8 cellular contexts compared by ENCODE assay signal in the genomic region with DNA sequence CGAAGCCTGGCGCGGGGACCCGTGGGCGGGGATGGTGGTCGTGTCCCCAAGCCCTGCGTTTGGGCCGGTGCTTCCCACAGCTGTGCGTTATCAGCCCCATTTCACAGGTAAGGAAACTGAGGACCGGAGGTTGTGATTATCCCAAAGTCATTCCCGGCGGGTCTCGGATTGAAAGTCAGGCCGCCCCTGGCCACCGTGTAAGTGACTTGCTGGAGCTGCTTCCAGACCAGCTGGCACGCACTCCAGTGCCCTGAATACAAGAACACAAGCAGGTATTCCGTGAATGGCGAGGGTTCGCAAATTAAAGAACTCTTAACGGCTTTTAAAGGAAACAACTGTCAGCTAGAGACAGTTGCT. TPM values are rescaled to one million over a fixed set of nuclear protein-coding genes. Genes with fewer than 3 reads are reported as not detected.
DNase-seq lines count a peak whose midpoint lies in the region; ATAC-seq and TF ChIP-seq lines count a peak whose summit lies in the region.

No MANE protein-coding gene starts in this region.

- H3F3A ChIP-seq in GM23338 (replicated peaks; ENCODE audit: low read depth), result no peaks in the 10 kb centered on the region

- H2AFZ ChIP-seq in GM23338 (peak overlapping the region; percentile 81), OCI-LY3 (ENCODE audit: low read depth, low read length) (peak overlapping the region; percentile 89)

- H3K9ac ChIP-seq in OCI-LY3 (ENCODE audit: low read length) (peak overlapping the region; percentile 83), duodenal mucosa (ENCODE audit: low read depth in 1 of 2, low read length in 2 of 2) (peak overlapping the region; percentile 97 to 98)

- peaks cover 13% of the 10 kb centered on the region for H3K4me1 Mint-ChIP-seq in GM23338

- H3K36me3 Mint-ChIP-seq in GM23338 (ENCODE audit: low read depth), result peaks cover 7% of the 10 kb centered on the region; the same call in 2 of the 3 replicates

- TF ChIP-seq CTCF in GM23338 (conservative IDR thresholded peaks at IDR 0.05; ENCODE audit: low read depth in 2 of 2) (no peak), OCI-LY3 (IDR thresholded peaks at IDR 0.05; ENCODE audit: low read depth, low read length) (no peak), mucosa of descending colon (IDR thresholded peaks at IDR 0.05) (no peak)

- no peaks in the 10 kb centered on the region for H3K9me3 Mint-ChIP-seq in GM23338

- H3K27me3 ChIP-seq in GM23338 (ENCODE audit: insufficient read depth) (no peaks in the 10 kb centered on the region), OCI-LY3 (ENCODE audit: low read depth, low read length) (no peaks in the 10 kb centered on the region), duodenal mucosa (ENCODE audit: control insufficient read depth in 1 of 2, insufficient read depth in 2 of 2, low read length in 2 of 2) (no peaks in the 10 kb centered on the region)

- H3K4me2 ChIP-seq in GM23338, result peak overlapping the region; percentile 78
- H3K4me2 ChIP-seq in OCI-LY3 (ENCODE audit: low read length), result peak overlapping the region; percentile 77

- H3K27ac ChIP-seq in GM23338 (ENCODE audit: low read depth) (peak overlapping the region; percentile 95), OCI-LY3 (ENCODE audit: low read length) (peak overlapping the region; percentile 48), duodenal mucosa (ENCODE audit: low read depth, low read length) (peak overlapping the region; percentile 92)

- H3K27me3 Mint-ChIP-seq in GM23338 (ENCODE audit: insufficient read depth, low read depth, poor library complexity), result peaks cover 17% of the 10 kb centered on the region

- H3K36me3 ChIP-seq in GM23338 (ENCODE audit: insufficient read depth) (no peaks in the 10 kb centered on the region), OCI-LY3 (replicated peaks; ENCODE audit: low read depth, low read length) (no peaks in the 10 kb centered on the region), duodenal mucosa (ENCODE audit: control insufficient read depth in 1 of 2, insufficient read depth in 2 of 2, low read length in 2 of 2) (peaks cover 0 to under 1% of the 10 kb centered on the region in 2 donors), mucosa of descending colon (ENCODE audit: low read depth) (no peaks in the 10 kb centered on the region)

- H3K4me3 Mint-ChIP-seq in GM23338, result peak overlapping the region; percentile 91

- DNase-seq in DMS 273 (lab: John Stamatoyannopoulos, UW; ENCODE audit: unreplicated experiment) (peak; percentile 52), DMS 273 treated with DMSO at 0.1 percent for 48 hours (lab: John Stamatoyannopoulos, UW) (no peak), GM23338 (ENCODE audit: low spot score) (no peak), mucosa of descending colon (peak in 1 of 3 donors; percentile 62), epidermal melanocyte (ENCODE audit: insufficient read length, low spot score) (no peak), KG1 (lab: John Stamatoyannopoulos, UW) (no peak)

- H4K20me1 ChIP-seq in GM23338 (replicated peaks; ENCODE audit: insufficient read depth), result 0 out of 2 replicates have a peak, but pooled peaks cover 3% of the 10 kb centered on the region
- no peaks in the 10 kb centered on the region for H4K20me1 ChIP-seq in OCI-LY3 (ENCODE audit: insufficient read depth, low read length)

- H3K27ac Mint-ChIP-seq in GM23338, result peak overlapping the region; percentile 80; the same call in 1 of the 2 replicates

- H3K4me1 ChIP-seq in GM23338 (ENCODE audit: insufficient read depth), result peaks cover 3% of the 10 kb centered on the region; the same call in 1 of the 2 replicates
- peaks cover 9% of the 10 kb centered on the region; the same call in 1 of the 2 replicates for H3K4me1 ChIP-seq in OCI-LY3 (ENCODE audit: low read length)
- H3K4me1 ChIP-seq in duodenal mucosa (ENCODE audit: control insufficient read depth in 1 of 2, insufficient read depth in 2 of 2, low read length in 2 of 2), result peaks cover 5 to 33% of the 10 kb centered on the region in 2 donors
- H3K4me1 ChIP-seq in mucosa of descending colon (ENCODE audit: low read depth), result peaks cover 40% of the 10 kb centered on the region

- intact Hi-C loops in mucosa of descending colon (cut with DNase I, micrococcal nuclease), result no loop called here

- peaks cover 39% of the 10 kb centered on the region for H3K79me2 ChIP-seq in GM23338 (replicated peaks; ENCODE audit: insufficient read depth)
- H3K79me2 ChIP-seq in OCI-LY3 (ENCODE audit: low read length), result peaks cover 28% of the 10 kb centered on the region

- H3K4me3 ChIP-seq in GM23338 (peak overlapping the region; percentile 92), OCI-LY3 (ENCODE audit: low read length) (peak overlapping the region; percentile 91), duodenal mucosa (ENCODE audit: low read depth in 1 of 2, low read length in 2 of 2) (peak overlapping the region; percentile 88 to 95), mucosa of descending colon (peak overlapping the region; percentile 96)

- ATAC-seq in GM23338 (peak; percentile 3; the same call in 2 of the 3 replicates), mucosa of descending colon (peak; percentile 22)

- H3K9me3 ChIP-seq in OCI-LY3 (ENCODE audit: insufficient read depth, low read length) (no peaks in the 10 kb centered on the region), duodenal mucosa (ENCODE audit: control insufficient read depth in 1 of 2, low read length in 2 of 2) (no peaks in the 10 kb centered on the region), mucosa of descending colon (no peaks in the 10 kb centered on the region)

- H3K9me2 ChIP-seq in GM23338 (ENCODE audit: insufficient read depth), result no peaks in the 10 kb centered on the region

TF ChIP-seq in GM23338, 12 proteins besides CTCF, POLR2A, EP300 and RAD21 (continues in another document):
- TF ChIP-seq, protein P1, sequence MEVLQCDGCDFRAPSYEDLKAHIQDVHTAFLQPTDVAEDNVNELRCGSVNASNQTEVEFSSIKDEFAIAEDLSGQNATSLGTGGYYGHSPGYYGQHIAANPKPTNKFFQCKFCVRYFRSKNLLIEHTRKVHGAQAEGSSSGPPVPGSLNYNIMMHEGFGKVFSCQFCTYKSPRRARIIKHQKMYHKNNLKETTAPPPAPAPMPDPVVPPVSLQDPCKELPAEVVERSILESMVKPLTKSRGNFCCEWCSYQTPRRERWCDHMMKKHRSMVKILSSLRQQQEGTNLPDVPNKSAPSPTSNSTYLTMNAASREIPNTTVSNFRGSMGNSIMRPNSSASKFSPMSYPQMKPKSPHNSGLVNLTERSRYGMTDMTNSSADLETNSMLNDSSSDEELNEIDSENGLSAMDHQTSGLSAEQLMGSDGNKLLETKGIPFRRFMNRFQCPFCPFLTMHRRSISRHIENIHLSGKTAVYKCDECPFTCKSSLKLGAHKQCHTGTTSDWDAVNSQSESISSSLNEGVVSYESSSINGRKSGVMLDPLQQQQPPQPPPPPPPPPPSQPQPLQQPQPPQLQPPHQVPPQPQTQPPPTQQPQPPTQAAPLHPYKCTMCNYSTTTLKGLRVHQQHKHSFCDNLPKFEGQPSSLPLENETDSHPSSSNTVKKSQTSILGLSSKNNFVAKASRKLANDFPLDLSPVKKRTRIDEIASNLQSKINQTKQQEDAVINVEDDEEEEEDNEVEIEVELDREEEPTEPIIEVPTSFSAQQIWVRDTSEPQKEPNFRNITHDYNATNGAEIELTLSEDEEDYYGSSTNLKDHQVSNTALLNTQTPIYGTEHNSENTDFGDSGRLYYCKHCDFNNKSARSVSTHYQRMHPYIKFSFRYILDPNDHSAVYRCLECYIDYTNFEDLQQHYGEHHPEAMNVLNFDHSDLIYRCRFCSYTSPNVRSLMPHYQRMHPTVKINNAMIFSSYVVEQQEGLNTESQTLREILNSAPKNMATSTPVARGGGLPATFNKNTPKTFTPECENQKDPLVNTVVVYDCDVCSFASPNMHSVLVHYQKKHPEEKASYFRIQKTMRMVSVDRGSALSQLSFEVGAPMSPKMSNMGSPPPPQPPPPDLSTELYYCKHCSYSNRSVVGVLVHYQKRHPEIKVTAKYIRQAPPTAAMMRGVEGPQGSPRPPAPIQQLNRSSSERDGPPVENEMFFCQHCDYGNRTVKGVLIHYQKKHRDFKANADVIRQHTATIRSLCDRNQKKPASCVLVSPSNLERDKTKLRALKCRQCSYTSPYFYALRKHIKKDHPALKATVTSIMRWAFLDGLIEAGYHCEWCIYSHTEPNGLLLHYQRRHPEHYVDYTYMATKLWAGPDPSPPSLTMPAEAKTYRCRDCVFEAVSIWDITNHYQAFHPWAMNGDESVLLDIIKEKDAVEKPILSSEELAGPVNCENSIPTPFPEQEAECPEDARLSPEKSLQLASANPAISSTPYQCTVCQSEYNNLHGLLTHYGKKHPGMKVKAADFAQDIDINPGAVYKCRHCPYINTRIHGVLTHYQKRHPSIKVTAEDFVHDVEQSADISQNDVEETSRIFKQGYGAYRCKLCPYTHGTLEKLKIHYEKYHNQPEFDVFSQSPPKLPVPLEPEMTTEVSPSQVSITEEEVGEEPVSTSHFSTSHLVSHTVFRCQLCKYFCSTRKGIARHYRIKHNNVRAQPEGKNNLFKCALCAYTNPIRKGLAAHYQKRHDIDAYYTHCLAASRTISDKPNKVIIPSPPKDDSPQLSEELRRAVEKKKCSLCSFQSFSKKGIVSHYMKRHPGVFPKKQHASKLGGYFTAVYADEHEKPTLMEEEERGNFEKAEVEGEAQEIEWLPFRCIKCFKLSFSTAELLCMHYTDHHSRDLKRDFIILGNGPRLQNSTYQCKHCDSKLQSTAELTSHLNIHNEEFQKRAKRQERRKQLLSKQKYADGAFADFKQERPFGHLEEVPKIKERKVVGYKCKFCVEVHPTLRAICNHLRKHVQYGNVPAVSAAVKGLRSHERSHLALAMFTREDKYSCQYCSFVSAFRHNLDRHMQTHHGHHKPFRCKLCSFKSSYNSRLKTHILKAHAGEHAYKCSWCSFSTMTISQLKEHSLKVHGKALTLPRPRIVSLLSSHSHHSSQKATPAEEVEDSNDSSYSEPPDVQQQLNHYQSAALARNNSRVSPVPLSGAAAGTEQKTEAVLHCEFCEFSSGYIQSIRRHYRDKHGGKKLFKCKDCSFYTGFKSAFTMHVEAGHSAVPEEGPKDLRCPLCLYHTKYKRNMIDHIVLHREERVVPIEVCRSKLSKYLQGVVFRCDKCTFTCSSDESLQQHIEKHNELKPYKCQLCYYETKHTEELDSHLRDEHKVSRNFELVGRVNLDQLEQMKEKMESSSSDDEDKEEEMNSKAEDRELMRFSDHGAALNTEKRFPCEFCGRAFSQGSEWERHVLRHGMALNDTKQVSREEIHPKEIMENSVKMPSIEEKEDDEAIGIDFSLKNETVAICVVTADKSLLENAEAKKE (CRISPR knock-in tag; IDR thresholded peaks at IDR 0.05), result no peak
- no peak for TF ChIP-seq JUNB (IDR thresholded peaks at IDR 0.05; ENCODE audit: unreplicated experiment)

RNA-seq across cellular contexts. Expression of a gene that starts 0.7 kb away (rescaled TPM):
- 24.5 and 26.1 TPM in 2 replicates for total RNA-seq in GM23338 (2014; rRNA removed; shearing (Covaris generic))
- 17.4 and 20.4 TPM in 2 replicates for polyA plus RNA-seq in GM23338 (2016; fragmentation: Nextera tagmentation; extraction: Ambion mirVana)
- 10 to 100 TPM; 42.9 to 58.9 (median 52.2) TPM for total RNA-seq in mucosa of descending colon

RNA-seq across cellular contexts. Expression of a gene that starts 46.5 kb away (rescaled TPM):
- 74.6 and 84.8 TPM in 2 replicates for total RNA-seq in GM23338 (2014; rRNA removed; shearing (Covaris generic))
- polyA plus RNA-seq in GM23338 (2016; fragmentation: Nextera tagmentation; extraction: Ambion mirVana), result 85.3 and 94.9 TPM in 2 replicates
- total RNA-seq in mucosa of descending colon, result 10 to 100 TPM; 50.2 to 69.8 (median 62.2) TPM
